Comparison of ENCODE assay signal across 29 cellular contexts in genomic region chr13:46032341-46032740, GRCh38.
"Had no signal": no experiment of that assay in that cellular context is flagged by ENCODE, and none has a peak within 500 bp of the region (broad histone marks: within the 10 kb centered on the region; RNA-seq: fewer than 3 reads in every experiment).

No MANE protein-coding gene starts in this region.

- DNase-seq: immature natural killer cell; kidney; left colon; left lung; lower lobe of right lung; mammary epithelial cell; mesenchymal stem cell; naive thymus-derived CD8-positive, alpha-beta T cell; nucleus accumbens; pancreas; posterior cingulate gyrus; retina; right cardiac atrium; stimulated activated CD4-positive, alpha-beta T cell treated with anti-CD3 and anti-CD28 coated beads, Interleukin-12 subunit alpha, Interleukin-12 subunit beta, amount 100 ng/mL, for 4 hours; stimulated activated CD4-positive, alpha-beta T cell treated with anti-CD3 and anti-CD28 coated beads, Interleukin-15, amount 100 ng/mL, for 24 hours; stimulated activated CD4-positive, alpha-beta T cell treated with anti-CD3 and anti-CD28 coated beads, Interleukin-2, amount 100 ng/mL, for 24 hours; stimulated activated CD4-positive, alpha-beta T cell treated with anti-CD3 and anti-CD28 coated beads, Interleukin-4, amount 100 ng/mL, for 1 hour; stimulated activated naive B cell treated with anti-CD40 and anti-IgM and Interleukin-4, amounts not matched to agents 10 μg/mL and 1 μg/mL and 100 μg/mL, for 72 hours; stimulated activated naive CD8-positive, alpha-beta T cell treated with anti-CD3 and anti-CD28 coated beads, Interleukin-15, Interleukin-2, amounts not matched to agents 100 U/mL and 50 U/mL, for 24 hours; stomach; testis; thyroid gland; transverse colon; upper lobe of left lung had no signal

- H3K9me3 ChIP-seq: pancreas, prostate gland, testis, thyroid gland, vagina had no signal

- H3K27me3 Mint-ChIP-seq: naive thymus-derived CD8-positive, alpha-beta T cell; stimulated activated naive B cell treated with anti-CD40 and anti-IgM and Interleukin-4, amounts not matched to agents 10 μg/mL and 1 μg/mL and 100 μg/mL, for 72 hours had no signal

- H3K36me3 ChIP-seq: pancreas, prostate gland, thyroid gland had no signal

- H3K4me1 ChIP-seq: left lung, lower lobe of right lung, pancreas, prostate gland, stomach, testis, thyroid gland, transverse colon, upper lobe of left lung, vagina had no signal

- H3K4me1 Mint-ChIP-seq: nephron had no signal

- H3K27ac ChIP-seq: left lung, lower lobe of right lung, pancreas, prostate gland, skin epidermis, stomach, testis, thyroid gland, transverse colon, upper lobe of left lung, vagina had no signal

- H3K4me3 ChIP-seq: left lung, lower lobe of right lung, pancreas, prostate gland, skin epidermis, stomach, testis, thyroid gland, transverse colon, upper lobe of left lung, vagina had no signal

- H3K4me3 Mint-ChIP-seq: immature natural killer cell; naive thymus-derived CD8-positive, alpha-beta T cell; nephron; neural crest cell; stimulated activated naive B cell treated with anti-CD40 and anti-IgM and Interleukin-4, amounts not matched to agents 10 μg/mL and 1 μg/mL and 100 μg/mL, for 72 hours had no signal

- H3K27ac Mint-ChIP-seq: immature natural killer cell; naive thymus-derived CD8-positive, alpha-beta T cell; nephron; stimulated activated naive B cell treated with anti-CD40 and anti-IgM and Interleukin-4, amounts not matched to agents 10 μg/mL and 1 μg/mL and 100 μg/mL, for 72 hours had no signal
